8 cellular contexts compared by ENCODE assay signal in the genomic region with DNA sequence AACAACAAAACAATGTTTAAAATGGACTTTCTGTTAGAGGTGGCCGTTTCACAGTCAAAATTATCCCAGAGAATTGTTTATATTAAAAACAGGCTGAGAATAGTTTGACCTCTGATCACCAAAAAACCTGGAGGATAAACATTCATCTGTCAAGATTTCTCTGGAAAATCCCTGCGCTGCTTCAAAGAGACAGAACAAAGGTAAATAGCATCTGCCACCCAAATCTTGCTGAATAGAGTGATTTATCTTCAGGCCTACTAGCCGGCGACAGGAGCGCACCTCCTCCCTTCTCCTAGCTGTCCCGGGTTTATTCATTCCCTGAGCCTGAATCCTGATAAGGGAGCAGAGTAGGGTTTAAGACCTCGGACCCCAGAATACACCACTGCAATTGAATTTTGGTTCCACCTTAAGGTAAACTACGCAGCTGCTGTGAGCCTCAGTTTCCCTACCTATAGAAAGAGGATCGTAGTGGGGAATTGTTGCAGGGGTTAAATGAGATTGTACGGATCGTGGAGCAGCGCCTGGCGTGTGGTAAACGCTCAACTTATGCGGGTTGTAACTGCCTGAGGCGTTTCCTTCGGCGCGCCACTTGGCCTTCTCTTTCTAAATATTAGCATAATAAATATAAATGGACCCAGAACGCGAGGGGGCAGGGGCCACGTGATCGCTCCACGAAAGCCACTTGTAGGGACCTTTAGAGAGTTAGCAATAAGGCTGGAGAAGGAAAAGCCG. TPM values are rescaled to one million over a fixed set of nuclear protein-coding genes. Genes with fewer than 3 reads are reported as not detected.
DNase-seq lines count a peak whose midpoint lies in the region; ATAC-seq, FAIRE-seq and TF ChIP-seq lines count a peak whose summit lies in the region.

No MANE protein-coding gene starts in this region.

- no peaks in the 10 kb centered on the region for H4K20me1 ChIP-seq in OCI-LY1 (ENCODE audit: insufficient read depth, low read length)

- H3K27ac ChIP-seq in OCI-LY1 (ENCODE audit: low read depth, low read length, poor library complexity, severe bottlenecking) (no peak overlapping the region), kidney (ENCODE audit: low read depth in 2 of 2, low read length in 2 of 2) (peak overlapping the region; percentile 95 to 98)

- peak overlapping the region; percentile 70 for H3K4me3 ChIP-seq in OCI-LY1 (ENCODE audit: low read depth, low read length, poor library complexity, severe bottlenecking)
- peak overlapping the region; percentile 66 to 67 for H3K4me3 ChIP-seq in cardiac fibroblast (replicated peaks in 1 of 2; ENCODE audit: low read depth in 2 of 2, low read length in 2 of 2)
- peak overlapping the region; percentile 92 to 95 for H3K4me3 ChIP-seq in kidney (ENCODE audit: low read length in 2 of 2)

- TF ChIP-seq CTCF in OCI-LY1 (IDR thresholded peaks at IDR 0.05; ENCODE audit: low read length) (no peak), cardiac fibroblast (IDR thresholded peaks at IDR 0.05; ENCODE audit: low read depth, low read length) (no peak), kidney (IDR thresholded peaks at IDR 0.05; ENCODE audit: borderline replicate concordance, extremely low read depth, insufficient read depth) (no peak)

- peak overlapping the region; percentile 87 for H3K27ac Mint-ChIP-seq in stimulated activated memory B cell treated with anti-CD40 and anti-IgM and Interleukin-4, amounts not matched to agents 10 μg/mL and 1 μg/mL and 100 μg/mL, for 72 hours

- in situ Hi-C loops in ACHN (cut with HindIII; ENCODE audit: low pct_ligation_motif_present, low pct_unique_long_range_greater_than_20kb, low sequenced_read_pairs) = no loop called here

- intact Hi-C loops in kidney (cut with DNase I) = no loop called here

- no peaks in the 10 kb centered on the region for H3K9me3 Mint-ChIP-seq in stimulated activated memory B cell treated with anti-CD40 and anti-IgM and Interleukin-4, amounts not matched to agents 10 μg/mL and 1 μg/mL and 100 μg/mL, for 72 hours

- DNase-seq in ACHN (peak; percentile 43), cardiac fibroblast (ENCODE audit: low read depth in 2 of 2) (peak; percentile 56 to 57), kidney (no peak)
- no peak for DNase-seq in stimulated activated CD4-positive, alpha-beta T cell treated with anti-CD3 and anti-CD28 coated beads, Interleukin-4, amount 100 ng/mL, for 24 hours

- H3K79me2 ChIP-seq in OCI-LY1 (ENCODE audit: insufficient read depth, low read length) = no peaks in the 10 kb centered on the region

- H3K4me1 Mint-ChIP-seq in stimulated activated memory B cell treated with anti-CD40 and anti-IgM and Interleukin-4, amounts not matched to agents 10 μg/mL and 1 μg/mL and 100 μg/mL, for 72 hours = peaks cover 31% of the 10 kb centered on the region

- no peaks in the 10 kb centered on the region for H3F3A ChIP-seq in OCI-LY1 (ENCODE audit: insufficient read depth, low read length)

- H3K27me3 Mint-ChIP-seq in stimulated activated memory B cell treated with anti-CD40 and anti-IgM and Interleukin-4, amounts not matched to agents 10 μg/mL and 1 μg/mL and 100 μg/mL, for 72 hours = no peaks in the 10 kb centered on the region

- FAIRE-seq in kidney (lab: Jason Lieb, UNC) = no peak

- H3K36me3 ChIP-seq in OCI-LY1 (ENCODE audit: insufficient read depth, low read length) (no peaks in the 10 kb centered on the region), kidney (ENCODE audit: control insufficient read depth in 1 of 2, insufficient read depth in 2 of 2, low read length in 2 of 2) (no peaks in the 10 kb centered on the region)

- H3K4me1 ChIP-seq in OCI-LY1 (ENCODE audit: insufficient read depth, low read length, severe bottlenecking) (peaks cover 16% of the 10 kb centered on the region), kidney (ENCODE audit: control insufficient read depth in 1 of 2, insufficient read depth in 1 of 2, low read depth in 1 of 2, low read length in 2 of 2) (peaks cover 4 to 18% of the 10 kb centered on the region in 2 donors)

- no peaks in the 10 kb centered on the region for H3K9me2 ChIP-seq in OCI-LY1 (ENCODE audit: low read depth, low read length)

- H3K4me3 Mint-ChIP-seq in stimulated activated memory B cell treated with anti-CD40 and anti-IgM and Interleukin-4, amounts not matched to agents 10 μg/mL and 1 μg/mL and 100 μg/mL, for 72 hours = peak overlapping the region; percentile 83

- H3K36me3 Mint-ChIP-seq in stimulated activated memory B cell treated with anti-CD40 and anti-IgM and Interleukin-4, amounts not matched to agents 10 μg/mL and 1 μg/mL and 100 μg/mL, for 72 hours = no peaks in the 10 kb centered on the region

- H2AFZ ChIP-seq in OCI-LY1 (ENCODE audit: low read length) = peak overlapping the region; percentile 42; the same call in 1 of the 2 replicates

- H3K9me3 ChIP-seq in OCI-LY1 (ENCODE audit: low read length) = no peaks in the 10 kb centered on the region
- H3K9me3 ChIP-seq in kidney (ENCODE audit: control insufficient read depth in 1 of 2, low read length in 2 of 2) = no peaks in the 10 kb centered on the region

- H3K9ac ChIP-seq in OCI-LY1 (ENCODE audit: low read length) = peak overlapping the region; percentile 58
- H3K9ac ChIP-seq in kidney (ENCODE audit: low read length in 2 of 2) = peak overlapping the region; percentile 63 to 87

- peak; percentile 12 for ATAC-seq in GM18505 (IDR thresholded peaks at IDR 0.05; ENCODE audit: unreplicated experiment)
- peak; percentile 28 for ATAC-seq in HG03521 (IDR thresholded peaks at IDR 0.05; ENCODE audit: unreplicated experiment)
- ATAC-seq in stimulated activated memory B cell treated with anti-CD40 and anti-IgM and Interleukin-4, amounts not matched to agents 10 μg/mL and 1 μg/mL and 100 μg/mL, for 72 hours = peak; percentile 37

- no peak for TF ChIP-seq POLR2A in GM18505 (IDR thresholded peaks at IDR 0.05; ENCODE audit: borderline replicate concordance, extremely low read depth, insufficient read depth, insufficient read length)

- H3K4me2 ChIP-seq in OCI-LY1 (ENCODE audit: low read length) = peak overlapping the region; percentile 62

- H3K27me3 ChIP-seq in OCI-LY1 (ENCODE audit: insufficient read depth, low read length) = no peaks in the 10 kb centered on the region

RNA-seq across cellular contexts. Expression of a gene that starts 0.5 kb away (rescaled TPM):
- 21.5 TPM for total RNA-seq in kidney
- polyA plus RNA-seq in kidney (ENCODE audit: insufficient read depth, low read depth, low replicate concordance) = 29.8 TPM

Comparison
In these comparisons a context has a peak if more than half of its experiments do, and no peak if none do; other contexts are left out.
1. DNase-seq: peak in ACHN (single experiment) and cardiac fibroblast (2 of 2); none in kidney (single experiment) and stimulated activated CD4-positive, alpha-beta T cell treated with anti-CD3 and anti-CD28 coated beads, Interleukin-4, amount 100 ng/mL, for 24 hours (single experiment).
2. Peak in every context shown above with its lines, with median percentiles within 50 percentile points of each other: ATAC-seq and H3K4me3 ChIP-seq.